Comparison of ENCODE assay signal across 13 cellular contexts in the genomic region with DNA sequence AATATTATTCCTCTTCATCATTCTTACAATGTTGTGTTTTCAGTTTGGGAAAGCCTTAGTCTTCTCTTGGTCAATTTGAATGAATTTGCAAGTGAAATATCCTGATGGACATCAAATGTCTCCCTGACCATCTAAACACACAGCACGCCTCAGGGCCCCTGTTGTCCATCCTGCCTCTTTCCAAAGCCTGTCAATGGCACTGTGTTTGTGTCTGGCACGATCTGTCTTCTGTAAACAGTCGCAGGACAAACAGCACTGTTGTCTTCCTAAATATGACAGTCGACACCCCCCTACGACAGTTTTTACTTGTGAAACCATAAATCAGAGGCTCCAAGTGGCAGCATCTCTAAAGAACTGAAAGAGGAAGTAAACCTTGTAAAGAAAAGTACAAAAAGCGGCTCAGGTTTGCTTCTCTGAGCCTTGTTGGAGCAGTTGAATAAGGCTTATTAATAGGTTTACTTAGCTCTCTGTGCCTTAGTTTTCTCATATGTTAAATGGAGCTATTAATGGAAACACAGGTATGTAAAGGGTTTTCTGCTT.
DNase-seq lines count a peak whose midpoint lies in the region; ATAC-seq, FAIRE-seq and TF ChIP-seq lines count a peak whose summit lies in the region.
"Had no signal": no experiment of that assay in that cellular context is flagged by ENCODE, and none has a peak within 500 bp of the region (broad histone marks: within the 10 kb centered on the region; RNA-seq: fewer than 3 reads in every experiment).

No MANE protein-coding gene starts in this region.

- no peak overlapping the region for H3K27ac ChIP-seq in OCI-LY3 (ENCODE audit: low read length)
- no peak overlapping the region for H3K27ac ChIP-seq in prostate gland

- WGBS in prostate gland: 30% methylated on average over 6 of the region's 6 CpGs

- no peak for FAIRE-seq in GM12891 (lab: Jason Lieb, UNC)

- no peaks in the 10 kb centered on the region for H3K79me2 ChIP-seq in OCI-LY3 (ENCODE audit: low read length)

- H3K4me3 ChIP-seq in OCI-LY3 (ENCODE audit: low read length) (no peak overlapping the region), prostate gland (no peak overlapping the region)

- no peak for TF ChIP-seq CTCF in OCI-LY3 (IDR thresholded peaks at IDR 0.05; ENCODE audit: low read depth, low read length)
- TF ChIP-seq CTCF in prostate gland (IDR thresholded peaks at IDR 0.05): no peak

- H3K27me3 ChIP-seq in OCI-LY3 (ENCODE audit: low read depth, low read length) (no peaks in the 10 kb centered on the region), prostate gland (replicated peaks; ENCODE audit: insufficient read depth) (no peaks in the 10 kb centered on the region)

- no peak overlapping the region for H2AFZ ChIP-seq in OCI-LY3 (ENCODE audit: low read depth, low read length)

- intact Hi-C loops in prostate gland (cut with DNase I): no loop called here

- no peak for TF ChIP-seq POLR2A in GM12891 (IDR thresholded peaks at IDR 0.05; ENCODE audit: low read depth, low read length)
- no peak for TF ChIP-seq POLR2A in prostate gland (IDR thresholded peaks at IDR 0.05)
- TF ChIP-seq POLR2A in erythroblast (IDR thresholded peaks at IDR 0.05; ENCODE audit: low read length): no peak

- ATAC-seq in GM19438 (IDR thresholded peaks at IDR 0.05; ENCODE audit: low read depth, unreplicated experiment) (peak; percentile 91), HG03025 (IDR thresholded peaks at IDR 0.05; ENCODE audit: low FRiP score, unreplicated experiment) (peak; percentile 90)

- H3K36me3 ChIP-seq in OCI-LY3 (replicated peaks; ENCODE audit: low read depth, low read length): no peaks in the 10 kb centered on the region
- H3K36me3 ChIP-seq in prostate gland: no peaks in the 10 kb centered on the region

- peak; percentile 4 for DNase-seq in GM12891 (ENCODE audit: insufficient read length, low spot score)
- DNase-seq in prostate gland (ENCODE audit: low spot score): no peak
- no peak for DNase-seq in stimulated activated CD4-positive, alpha-beta T cell treated with anti-CD3 and anti-CD28 coated beads, Interleukin-4, amount 100 ng/mL, for 24 hours
- DNase-seq in erythroblast (lab: John Stamatoyannopoulos, UW): no peak
- no peak for DNase-seq in AG08396 (ENCODE audit: low spot score)
- DNase-seq: AML-193; effector CD4-positive, alpha-beta T cell; GF-D8; NCI-H1417; stimulated activated CD4-positive, alpha-beta T cell treated with anti-CD3 and anti-CD28 coated beads, Interleukin-1b, Interleukin-23, amount 100 ng/mL, for 48 hours had no signal

- no peaks in the 10 kb centered on the region for H3K9me3 ChIP-seq in OCI-LY3 (ENCODE audit: insufficient read depth, low read length)
- H3K9me3 ChIP-seq in prostate gland: no peaks in the 10 kb centered on the region

- no peak overlapping the region for H3K9ac ChIP-seq in OCI-LY3 (ENCODE audit: low read length)

- H4K20me1 ChIP-seq in OCI-LY3 (ENCODE audit: insufficient read depth, low read length): 0 out of 2 replicates have a peak, but pooled peaks cover 4% of the 10 kb centered on the region

- peak overlapping the region; percentile 34; the same call in 1 of the 2 replicates for H3K4me2 ChIP-seq in OCI-LY3 (ENCODE audit: low read length)

- peaks cover 8% of the 10 kb centered on the region for H3K4me1 ChIP-seq in OCI-LY3 (ENCODE audit: low read length)
- no peaks in the 10 kb centered on the region for H3K4me1 ChIP-seq in prostate gland (replicated peaks)

TF ChIP-seq in GM12891, 5 proteins besides CTCF, POLR2A, EP300 and RAD21:
- TF ChIP-seq POLR2AphosphoS5 (IDR thresholded peaks at IDR 0.05; ENCODE audit: low read depth, low read length): no peak
- no peak for TF ChIP-seq POU2F2 (IDR thresholded peaks at IDR 0.05; ENCODE audit: low read depth, low read length)
